In the genomic region with DNA sequence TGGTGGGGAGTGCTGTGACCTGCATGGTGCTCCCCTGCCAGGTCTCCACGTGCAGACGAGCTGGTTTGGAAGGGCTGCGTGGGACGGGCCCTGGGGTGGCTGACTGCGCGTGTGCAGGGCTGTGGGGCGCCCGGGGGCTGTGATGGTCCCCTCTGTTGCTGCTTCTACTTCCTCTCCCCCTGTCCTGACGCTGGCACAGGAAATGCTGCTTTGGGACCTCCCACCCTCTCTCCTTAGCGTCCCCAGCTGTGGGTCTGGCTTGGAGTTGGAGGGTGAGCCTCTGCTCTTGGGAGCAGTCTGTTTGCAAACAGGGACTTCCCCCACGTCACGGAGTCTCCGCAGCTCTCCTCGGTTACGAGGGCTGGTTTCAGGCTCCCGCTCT, we compare ENCODE assay signal across 20 cellular contexts. TPM values are rescaled to one million over a fixed set of nuclear protein-coding genes. Genes with fewer than 3 reads are reported as not detected.
DNase-seq lines count a peak whose midpoint lies in the region; ATAC-seq, FAIRE-seq and TF ChIP-seq lines count a peak whose summit lies in the region.
"Had no signal": no experiment of that assay in that cellular context is flagged by ENCODE, and none has a peak within 500 bp of the region (broad histone marks: within the 10 kb centered on the region; RNA-seq: fewer than 3 reads in every experiment).

No MANE protein-coding gene starts in this region.

- intact Hi-C loops in CD8-positive, alpha-beta T cell (cut with DNase I, micrococcal nuclease), result no loop called here
- intact Hi-C loops in naive thymus-derived CD4-positive, alpha-beta T cell (cut with micrococcal nuclease), result no loop called here
- intact Hi-C loops in PC-9 (cut with micrococcal nuclease; ENCODE audit: unreplicated experiment), result no loop called here

- H2AFZ ChIP-seq in H1 (ENCODE audit: low read length), result no peak overlapping the region
- H2AFZ ChIP-seq in neuronal stem cell (ENCODE audit: low read length), result no peak overlapping the region
- no peak overlapping the region for H2AFZ ChIP-seq in PC-9

- H4K91ac ChIP-seq in H1 (replicated peaks; ENCODE audit: insufficient read length, low read length), result no peak overlapping the region
- H4K91ac ChIP-seq in neuronal stem cell (ENCODE audit: low read depth, low read length, poor library complexity), result no peak overlapping the region

- H3K27me3 Mint-ChIP-seq in CD8-positive, alpha-beta T cell (ENCODE audit: low read depth), result no peaks in the 10 kb centered on the region
- no peaks in the 10 kb centered on the region for H3K27me3 Mint-ChIP-seq in naive thymus-derived CD4-positive, alpha-beta T cell
- H3K27me3 Mint-ChIP-seq: CD4-positive, alpha-beta T cell had no signal

- H3K23ac ChIP-seq in H1 (ENCODE audit: insufficient read length) (no peak overlapping the region), neuronal stem cell (ENCODE audit: low read depth, low read length, poor library complexity) (peak overlapping the region; percentile 67)

- no peak overlapping the region for H2BK15ac ChIP-seq in H1 (ENCODE audit: low read length)
- no peak overlapping the region for H2BK15ac ChIP-seq in neuronal stem cell (ENCODE audit: low read length)

- no peaks in the 10 kb centered on the region for H3F3A ChIP-seq in PC-9 (ENCODE audit: insufficient read depth, low read depth)

- no peaks in the 10 kb centered on the region for H3K9me3 ChIP-seq in CD8-positive, alpha-beta T cell (ENCODE audit: low read length)
- no peaks in the 10 kb centered on the region for H3K9me3 ChIP-seq in KOPT-K1 (ENCODE audit: insufficient read depth, low read length, poor library complexity, severe bottlenecking)
- H3K9me3 ChIP-seq in H1 (ENCODE audit: insufficient read depth in 2 of 2, low read depth in 1 of 2, low read length in 1 of 2), result no peaks in the 10 kb centered on the region
- H3K9me3 ChIP-seq in neuronal stem cell (replicated peaks in 1 of 2; ENCODE audit: control insufficient read depth in 2 of 2, insufficient read depth in 1 of 2, low read depth in 1 of 2, low read length in 2 of 2), result no peaks in the 10 kb centered on the region
- H3K9me3 ChIP-seq in naive thymus-derived CD4-positive, alpha-beta T cell (ENCODE audit: control insufficient read depth in 2 of 3, low read length in 3 of 3), result no peaks in the 10 kb centered on the region
- H3K9me3 ChIP-seq in PC-9 (ENCODE audit: insufficient read depth, low read depth), result no peaks in the 10 kb centered on the region
- H3K9me3 ChIP-seq: ascending aorta, thoracic aorta had no signal

- H3K9me2 ChIP-seq in PC-9 (ENCODE audit: insufficient read depth), result no peaks in the 10 kb centered on the region

- no peaks in the 10 kb centered on the region for H3K27me3 ChIP-seq in CD8-positive, alpha-beta T cell (ENCODE audit: insufficient read depth, low read length)
- H3K27me3 ChIP-seq in H1 (replicated peaks in 1 of 4; ENCODE audit: control insufficient read depth in 3 of 4, extremely low read depth in 1 of 4, insufficient read depth in 3 of 4, low read length in 3 of 4) (no peaks in the 10 kb centered on the region), neuronal stem cell (ENCODE audit: control insufficient read depth in 3 of 3, insufficient read depth in 3 of 3, low read depth in 1 of 3, low read length in 3 of 3) (no peaks in the 10 kb centered on the region), PC-9 (ENCODE audit: insufficient read depth, low read depth) (no peaks in the 10 kb centered on the region)
- no peaks in the 10 kb centered on the region for H3K27me3 ChIP-seq in naive thymus-derived CD4-positive, alpha-beta T cell (ENCODE audit: control insufficient read depth in 2 of 2, insufficient read depth in 2 of 2, low read length in 2 of 2)
- H3K27me3 ChIP-seq: ascending aorta had no signal

- no peaks in the 10 kb centered on the region for H3K79me2 ChIP-seq in H1 (ENCODE audit: control insufficient read depth in 1 of 2, insufficient read depth in 2 of 2, low read length in 2 of 2)
- H3K79me2 ChIP-seq in PC-9 (ENCODE audit: low read depth), result no peaks in the 10 kb centered on the region

- no peaks in the 10 kb centered on the region for H3K4me1 ChIP-seq in CD8-positive, alpha-beta T cell (ENCODE audit: insufficient read depth, low read length)
- H3K4me1 ChIP-seq in H1 (replicated peaks in 1 of 4; ENCODE audit: control insufficient read depth in 3 of 4, insufficient read depth in 4 of 4, low read length in 3 of 4) (no peaks in the 10 kb centered on the region), neuronal stem cell (ENCODE audit: control insufficient read depth in 2 of 2, insufficient read depth in 1 of 2, low read depth in 1 of 2, low read length in 2 of 2) (peaks cover 0 to 1% of the 10 kb centered on the region in 2 donors), PC-9 (replicated peaks; ENCODE audit: insufficient read depth) (no peaks in the 10 kb centered on the region)
- H3K4me1 ChIP-seq in naive thymus-derived CD4-positive, alpha-beta T cell (ENCODE audit: control insufficient read depth in 2 of 2, insufficient read depth in 2 of 2, low read length in 2 of 2), result no peaks in the 10 kb centered on the region
- H3K4me1 ChIP-seq: ascending aorta had no signal

- FAIRE-seq in H1 (lab: Jason Lieb, UNC), result no peak
- FAIRE-seq: K562, kidney had no signal

- H3K27ac ChIP-seq in CD8-positive, alpha-beta T cell (ENCODE audit: low read depth, low read length), result no peak overlapping the region
- H3K27ac ChIP-seq in KOPT-K1 (ENCODE audit: low read depth, low read length, poor library complexity, severe bottlenecking) (peak overlapping the region; percentile 18), H1 (ENCODE audit: low read depth, low read length) (no peak overlapping the region), neuronal stem cell (replicated peaks; ENCODE audit: low read length) (no peak overlapping the region), PC-9 (no peak overlapping the region)
- no peak overlapping the region for H3K27ac ChIP-seq in naive thymus-derived CD4-positive, alpha-beta T cell (ENCODE audit: low read depth, low read length)
- H3K27ac ChIP-seq: ascending aorta, thoracic aorta had no signal

- no peak for ATAC-seq in CD8-positive, alpha-beta T cell
- ATAC-seq in naive thymus-derived CD4-positive, alpha-beta T cell, result no peak
- ATAC-seq: K562 had no signal

- H3K56ac ChIP-seq in H1 (replicated peaks; ENCODE audit: insufficient read length, low read depth, low read length), result no peak overlapping the region

- H3K9me3 Mint-ChIP-seq in CD8-positive, alpha-beta T cell, result no peaks in the 10 kb centered on the region
- no peaks in the 10 kb centered on the region for H3K9me3 Mint-ChIP-seq in naive thymus-derived CD4-positive, alpha-beta T cell
- H3K9me3 Mint-ChIP-seq: activated naive CD4-positive, alpha-beta T cell treated with anti-CD3 and anti-CD28 coated beads for 36 hours; CD4-positive, alpha-beta T cell; H9 had no signal

- POLR2A ChIA-PET in CD8-positive, alpha-beta T cell (lab: Charles Lee), result no interaction called here
- POLR2A ChIA-PET in H1 (lab: Charles Lee; ENCODE audit: partially characterized antibody) (interaction anchor here (1.0 to 8.8 kb wide), 4 partner anchors 8 to 79 kb away, joined by 3 to 50 read pairs (median 4); no protein-coding TSS in a partner anchor), PC-9 (lab: Charles Lee; ENCODE audit: unreplicated experiment) (no interaction called here)
- POLR2A ChIA-PET in naive thymus-derived CD4-positive, alpha-beta T cell (lab: Charles Lee), result no interaction called here

- H4K20me1 ChIP-seq in H1 (replicated peaks in 1 of 2; ENCODE audit: control insufficient read depth in 1 of 2, insufficient read depth in 2 of 2, low read length in 2 of 2) (peaks cover 4 to 8% of the 10 kb centered on the region in 2 experiments), PC-9 (ENCODE audit: insufficient read depth) (no peaks in the 10 kb centered on the region)

- peaks cover 2% of the 10 kb centered on the region for H3K4me1 Mint-ChIP-seq in CD8-positive, alpha-beta T cell (ENCODE audit: low read depth)
- peaks cover 0 to 2% (median 0%) of the 10 kb centered on the region in 7 donors for H3K4me1 Mint-ChIP-seq in naive thymus-derived CD4-positive, alpha-beta T cell
- H3K4me1 Mint-ChIP-seq: H9 had no signal

- no peak overlapping the region for H4K5ac ChIP-seq in H1 (ENCODE audit: insufficient read length, low read depth, low read length)

- H3K23me2 ChIP-seq in H1 (ENCODE audit: low read depth, low read length), result no peaks in the 10 kb centered on the region

- H2AK5ac ChIP-seq in H1 (ENCODE audit: low read depth, low read length), result no peak overlapping the region
- H2AK5ac ChIP-seq in neuronal stem cell (ENCODE audit: low read depth, low read length), result no peak overlapping the region

- H2BK5ac ChIP-seq in H1 (ENCODE audit: low read depth, low read length), result no peak overlapping the region
- no peak overlapping the region for H2BK5ac ChIP-seq in neuronal stem cell (ENCODE audit: low read length)

- peaks cover 12% of the 10 kb centered on the region for H3K36me3 ChIP-seq in CD8-positive, alpha-beta T cell (ENCODE audit: insufficient read depth, low read length)
- H3K36me3 ChIP-seq in KOPT-K1 (ENCODE audit: insufficient read depth, low read length) (peaks cover 60% of the 10 kb centered on the region), H1 (ENCODE audit: control insufficient read depth in 2 of 4, insufficient read depth in 4 of 4, low read length in 3 of 4) (peaks cover 0 to 32% (median 2%) of the 10 kb centered on the region in 4 experiments; a peak in 5 of 8 replicates), neuronal stem cell (replicated peaks in 1 of 2; ENCODE audit: control insufficient read depth in 2 of 2, insufficient read depth in 2 of 2, low read length in 2 of 2) (peaks cover 45 to 89% of the 10 kb centered on the region in 2 donors), PC-9 (ENCODE audit: low read depth) (no peaks in the 10 kb centered on the region)
- H3K36me3 ChIP-seq in naive thymus-derived CD4-positive, alpha-beta T cell (ENCODE audit: control insufficient read depth in 2 of 3, insufficient read depth in 3 of 3, low read length in 3 of 3), result peaks cover 0 to 99% (median 3%) of the 10 kb centered on the region in 3 experiments

- in situ Hi-C loops in ACHN (cut with HindIII; ENCODE audit: low pct_ligation_motif_present, low pct_unique_long_range_greater_than_20kb, low sequenced_read_pairs), result no loop called here

- H3K79me1 ChIP-seq in H1 (ENCODE audit: low read depth, low read length) (no peaks in the 10 kb centered on the region), neuronal stem cell (ENCODE audit: low read depth, low read length) (peaks cover 12% of the 10 kb centered on the region)

- no peak for TF ChIP-seq EP300 in H1 (IDR thresholded peaks at IDR 0.05; ENCODE audit: borderline replicate concordance in 1 of 2, low read depth in 2 of 2, low read length in 2 of 2)

- DNase-seq in CD8-positive, alpha-beta T cell, result no peak
- no peak for DNase-seq in H1 (ENCODE audit: low read depth in 1 of 2, low spot score in 2 of 2)
- no peak for DNase-seq in neuronal stem cell (ENCODE audit: low spot score)
- DNase-seq in foreskin melanocyte, result no peak
- DNase-seq in ACHN, result no peak
- no peak for DNase-seq in naive thymus-derived CD4-positive, alpha-beta T cell
- no peak for DNase-seq in PC-9
- DNase-seq: activated CD4-positive, CD25-positive, alpha-beta regulatory T cell treated with anti-CD3 and anti-CD28 coated beads, Interleukin-2, amount 50 U/mL, for 72 hours; activated naive CD4-positive, alpha-beta T cell treated with anti-CD3 and anti-CD28 coated beads for 36 hours; activated T-cell treated with anti-CD3 and anti-CD28 coated beads, Interleukin-2, amount 50 U/mL, for 48 hours; CD4-positive, alpha-beta T cell; GDM1; H9; kidney; MV-4-11; NCI-H69 had no signal

- H3K27ac Mint-ChIP-seq in CD8-positive, alpha-beta T cell, result no peak overlapping the region
- peak overlapping the region in 2 of 9 donors; percentile 67 to 78 for H3K27ac Mint-ChIP-seq in naive thymus-derived CD4-positive, alpha-beta T cell
- H3K27ac Mint-ChIP-seq: activated naive CD4-positive, alpha-beta T cell treated with anti-CD3 and anti-CD28 coated beads for 36 hours; CD4-positive, alpha-beta T cell had no signal

- no peak overlapping the region for H3K4me2 ChIP-seq in H1 (ENCODE audit: insufficient read depth in 1 of 2, low read depth in 2 of 2, low read length in 2 of 2)
- no peak overlapping the region for H3K4me2 ChIP-seq in neuronal stem cell (ENCODE audit: insufficient read depth, low read length, poor library complexity, severe bottlenecking)
- H3K4me2 ChIP-seq in PC-9, result no peak overlapping the region

- H3K9ac ChIP-seq in H1 (replicated peaks in 1 of 4; ENCODE audit: extremely low read depth in 1 of 4, low read depth in 3 of 4, low read length in 3 of 4), result no peak overlapping the region
- H3K9ac ChIP-seq in neuronal stem cell (ENCODE audit: low read depth, low read length, poor library complexity), result peak overlapping the region; percentile 55

- no peak overlapping the region for H2BK20ac ChIP-seq in H1 (ENCODE audit: low read length)

- H3K4me3 Mint-ChIP-seq in CD8-positive, alpha-beta T cell, result peak overlapping the region; percentile 26
- no peak overlapping the region for H3K4me3 Mint-ChIP-seq in naive thymus-derived CD4-positive, alpha-beta T cell
- H3K4me3 Mint-ChIP-seq: activated naive CD4-positive, alpha-beta T cell treated with anti-CD3 and anti-CD28 coated beads for 36 hours; CD4-positive, alpha-beta T cell; H9 had no signal

- H3K18ac ChIP-seq in H1 (ENCODE audit: extremely low read depth, low read length), result no peak overlapping the region
- H3K18ac ChIP-seq in neuronal stem cell (ENCODE audit: low read length), result no peak overlapping the region

- H3K14ac ChIP-seq in H1 (ENCODE audit: insufficient read length) (no peak overlapping the region), neuronal stem cell (ENCODE audit: low read length) (no peak overlapping the region)

- no peak for TF ChIP-seq POLR2A in H1 (IDR thresholded peaks at IDR 0.05; ENCODE audit: control extremely low read depth in 1 of 2, low read depth in 2 of 2, low read length in 2 of 2)

- TF ChIP-seq RAD21 in H1 (IDR thresholded peaks at IDR 0.05 in 1 of 2, conservative IDR thresholded peaks at IDR 0.05 in 1 of 2; ENCODE audit: low read depth in 2 of 2, low read length in 2 of 2), result no peak

- CTCF ChIA-PET in CD8-positive, alpha-beta T cell (lab: Charles Lee), result interaction anchor here (1.3 kb wide), 1 partner anchor 57 kb away, joined by 3 read pairs; no protein-coding TSS in a partner anchor
- CTCF ChIA-PET in H1 (lab: Charles Lee; ENCODE audit: partially characterized antibody), result interaction anchor here (0.8 to 3.2 kb wide), 6 partner anchors 12 to 79 kb away, joined by 3 to 15 read pairs (median 4); no protein-coding TSS in a partner anchor
- CTCF ChIA-PET in naive thymus-derived CD4-positive, alpha-beta T cell (lab: Charles Lee), result no interaction called here
- CTCF ChIA-PET in PC-9 (lab: Charles Lee), result no interaction called here

- no TSS peak for BruUV-seq in PC-9 (replicated peaks; lab: Mats Ljungman, UMichigan)

- H2BK12ac ChIP-seq in H1 (ENCODE audit: low read depth, low read length), result no peak overlapping the region
- peak overlapping the region; percentile 31 for H2BK12ac ChIP-seq in neuronal stem cell (ENCODE audit: low read length)

- TF ChIP-seq CTCF in CD8-positive, alpha-beta T cell (IDR thresholded peaks at IDR 0.05), result no peak
- no peak for TF ChIP-seq CTCF in H1 (IDR thresholded peaks at IDR 0.05; ENCODE audit: control extremely low read depth in 1 of 3, insufficient read depth in 1 of 3, low read depth in 1 of 3, low read length in 3 of 3)
- no peak for TF ChIP-seq CTCF in PC-9 (conservative IDR thresholded peaks at IDR 0.05)

- H3K36me3 Mint-ChIP-seq in CD8-positive, alpha-beta T cell, result peaks cover 47% of the 10 kb centered on the region
- H3K36me3 Mint-ChIP-seq in naive thymus-derived CD4-positive, alpha-beta T cell, result peaks cover 0 to 6% (median 0%) of the 10 kb centered on the region in 5 donors

- H2BK120ac ChIP-seq in H1 (replicated peaks; ENCODE audit: low read depth, low read length) (no peak overlapping the region), neuronal stem cell (ENCODE audit: low read depth, low read length) (no peak overlapping the region)

- 88% methylated on average over 11 of the region's 16 CpGs; no CpG with 5 or more reads in 1 of the 2 experiments for WGBS in H1 (ENCODE audit: extremely low coverage in 1 of 2, insufficient coverage in 1 of 2, insufficient read length in 1 of 2, insufficient replicate concordance in 2 of 2, low coverage in 1 of 2, low lambda C conversion rate in 2 of 2, missing lambda C conversion rate in 1 of 2), 2 experiments
- WGBS in neuronal stem cell (ENCODE audit: extremely low coverage in 2 of 2, insufficient read length in 2 of 2, insufficient replicate concordance in 1 of 2), 2 donors, result no CpG with 5 or more reads among the region's 16 CpGs

- H3K4ac ChIP-seq in H1 (replicated peaks; ENCODE audit: insufficient read length, low read depth, low read length) (no peak overlapping the region), neuronal stem cell (ENCODE audit: low read length) (no peak overlapping the region)

- H3K4me3 ChIP-seq in CD8-positive, alpha-beta T cell (ENCODE audit: low read depth, low read length), result no peak overlapping the region
- no peak overlapping the region for H3K4me3 ChIP-seq in H1 (ENCODE audit: extremely low read depth in 1 of 4, insufficient read depth in 2 of 4, low read depth in 3 of 4, low read length in 4 of 4)
- no peak overlapping the region for H3K4me3 ChIP-seq in neuronal stem cell (ENCODE audit: low read length in 2 of 2)
- H3K4me3 ChIP-seq in naive thymus-derived CD4-positive, alpha-beta T cell (ENCODE audit: low read length), result no peak overlapping the region
- no peak overlapping the region for H3K4me3 ChIP-seq in PC-9
- H3K4me3 ChIP-seq: ascending aorta, K562, thoracic aorta had no signal

- 0 out of 2 replicates have a peak overlapping the region, but pooled peaks have one; percentile 51 for H4K8ac ChIP-seq in H1 (ENCODE audit: extremely low read depth, insufficient read depth, low read length)
- H4K8ac ChIP-seq in neuronal stem cell (ENCODE audit: low read depth, low read length), result no peak overlapping the region

RNA-seq across cellular contexts. Expression of a gene that starts 35.2 kb away (rescaled TPM):
- 10 to 100 TPM; 76.2 to 84.1 TPM for total RNA-seq in CD8-positive, alpha-beta T cell
- 91.1 and 96.6 TPM in 2 replicates for total RNA-seq in H1 (2021; fragmentation: NEBNext Ultra II Directional; extraction: Animal tissue kit (Norgen Biotek cat#: 25700))
- 65.9 and 90.2 TPM in 2 replicates for polyA plus RNA-seq in H1 (2011; rRNA removed)
- polyA plus RNA-seq in H1 (2011; cell fraction: cytosol; rRNA removed), result 41.7 TPM
- polyA plus RNA-seq in H1 (2011; cell fraction: nucleus; rRNA removed), result 431 TPM
- polyA plus RNA-seq in H1 (2012, experiment 1 of 2), result 79.5 to 86.9 TPM (median 82.8 TPM) in 4 replicates
- polyA plus RNA-seq in H1 (2012, experiment 2 of 2), result 60.3 TPM
- 39.2 TPM for polyA plus RNA-seq in H1 (2013, experiment 1 of 2)
- 39.2 TPM for polyA plus RNA-seq in H1 (2013, experiment 2 of 2)
- 71.6 and 74.8 TPM in 2 replicates for polyA minus RNA-seq in H1 (2011; rRNA and poly(A)+ RNA removed)
- polyA minus RNA-seq in H1 (2011; cell fraction: cytosol; rRNA and poly(A)+ RNA removed), result 70.0 TPM
- polyA minus RNA-seq in H1 (2011; cell fraction: nucleus; rRNA and poly(A)+ RNA removed), result 98.2 TPM
- polyA plus RNA-seq in neuronal stem cell (2013, experiment 1 of 2), result 54.6 TPM
- polyA plus RNA-seq in neuronal stem cell (2013, experiment 2 of 2), result 53.2 TPM
- 100 to 1,000 TPM; 126 to 155 (median 147) TPM for total RNA-seq in naive thymus-derived CD4-positive, alpha-beta T cell
- polyA plus RNA-seq in naive thymus-derived CD4-positive, alpha-beta T cell, result 10 to 100 TPM; 27.5 to 53.6 TPM
- total RNA-seq in PC-9 (2021), result 166 and 170 TPM in 2 replicates

RNA-seq across cellular contexts. Expression of a gene that starts 35.3 kb away (rescaled TPM):
- 1 to 10 TPM; 1.7 to 2.0 TPM for total RNA-seq in CD8-positive, alpha-beta T cell
- total RNA-seq in H1 (2021; fragmentation: NEBNext Ultra II Directional; extraction: Animal tissue kit (Norgen Biotek cat#: 25700)), result 70.9 and 84.5 TPM in 2 replicates
- 150 and 209 TPM in 2 replicates for polyA plus RNA-seq in H1 (2011; rRNA removed)
- polyA plus RNA-seq in H1 (2011; cell fraction: cytosol; rRNA removed), result 159 TPM
- 107 TPM for polyA plus RNA-seq in H1 (2011; cell fraction: nucleus; rRNA removed)
- 24.3 to 84.5 TPM (median 77.9 TPM) in 4 replicates for polyA plus RNA-seq in H1 (2012, experiment 1 of 2)
- polyA plus RNA-seq in H1 (2012, experiment 2 of 2), result 61.3 TPM
- 43.2 TPM for polyA plus RNA-seq in H1 (2013, experiment 1 of 2)
- 47.0 TPM for polyA plus RNA-seq in H1 (2013, experiment 2 of 2)
- polyA minus RNA-seq in H1 (2011; rRNA and poly(A)+ RNA removed), result 26.8 and 36.7 TPM in 2 replicates
- polyA minus RNA-seq in H1 (2011; cell fraction: cytosol; rRNA and poly(A)+ RNA removed), result 44.5 TPM
- polyA minus RNA-seq in H1 (2011; cell fraction: nucleus; rRNA and poly(A)+ RNA removed), result 28.0 TPM
- 28.2 TPM for polyA plus RNA-seq in neuronal stem cell (2013, experiment 1 of 2)
- 27.7 TPM for polyA plus RNA-seq in neuronal stem cell (2013, experiment 2 of 2)
- total RNA-seq in naive thymus-derived CD4-positive, alpha-beta T cell, result 10 to 100 TPM in 1 of 5 experiments, 1 to 10 TPM in 4; 4.4 to 27.0 (median 7.5) TPM
- polyA plus RNA-seq in naive thymus-derived CD4-positive, alpha-beta T cell, result 10 to 100 TPM; 16.3 to 17.5 TPM
- 47.3 and 66.6 TPM in 2 replicates for total RNA-seq in PC-9 (2021)

RNA-seq across cellular contexts. Expression of a gene that starts 52.7 kb away (rescaled TPM):
- 10 to 100 TPM; 90.7 to 95.2 TPM for total RNA-seq in CD8-positive, alpha-beta T cell
- total RNA-seq in H1 (2021; fragmentation: NEBNext Ultra II Directional; extraction: Animal tissue kit (Norgen Biotek cat#: 25700)), result 52.7 and 63.5 TPM in 2 replicates
- polyA plus RNA-seq in H1 (2011; rRNA removed), result 40.6 and 59.4 TPM in 2 replicates
- polyA plus RNA-seq in H1 (2011; cell fraction: cytosol; rRNA removed), result 50.0 TPM
- 380 TPM for polyA plus RNA-seq in H1 (2011; cell fraction: nucleus; rRNA removed)
- 37.9 to 66.9 TPM (median 59.1 TPM) in 4 replicates for polyA plus RNA-seq in H1 (2012, experiment 1 of 2)
- 29.8 TPM for polyA plus RNA-seq in H1 (2012, experiment 2 of 2)
- polyA plus RNA-seq in H1 (2013, experiment 1 of 2), result 28.9 TPM
- polyA plus RNA-seq in H1 (2013, experiment 2 of 2), result 27.1 TPM
- polyA minus RNA-seq in H1 (2011; rRNA and poly(A)+ RNA removed), result 24.8 and 36.2 TPM in 2 replicates
- 37.0 TPM for polyA minus RNA-seq in H1 (2011; cell fraction: cytosol; rRNA and poly(A)+ RNA removed)
- 106 TPM for polyA minus RNA-seq in H1 (2011; cell fraction: nucleus; rRNA and poly(A)+ RNA removed)
- 27.8 TPM for polyA plus RNA-seq in neuronal stem cell (2013, experiment 1 of 2)
- 26.3 TPM for polyA plus RNA-seq in neuronal stem cell (2013, experiment 2 of 2)
- total RNA-seq in naive thymus-derived CD4-positive, alpha-beta T cell, result 100 to 1,000 TPM in 2 of 5 experiments, 10 to 100 TPM in 3; 82.8 to 153 (median 98.3) TPM
- polyA plus RNA-seq in naive thymus-derived CD4-positive, alpha-beta T cell, result 1 to 10 TPM; 4.9 to 9.8 TPM
- total RNA-seq in PC-9 (2021), result 91.5 and 105 TPM in 2 replicates

RNA-seq across cellular contexts. Expression of a gene that starts 56.3 kb away (rescaled TPM):
- 1 to 10 TPM in 1 of 2 experiments, under 1 TPM in 1; 0.76 to 2.3 TPM for total RNA-seq in CD8-positive, alpha-beta T cell
- 19.3 and 19.6 TPM in 2 replicates for total RNA-seq in H1 (2021; fragmentation: NEBNext Ultra II Directional; extraction: Animal tissue kit (Norgen Biotek cat#: 25700))
- polyA plus RNA-seq in H1 (2011; rRNA removed), result 13.9 and 22.4 TPM in 2 replicates
- 14.3 TPM for polyA plus RNA-seq in H1 (2011; cell fraction: cytosol; rRNA removed)
- polyA plus RNA-seq in H1 (2011; cell fraction: nucleus; rRNA removed), result 15.4 TPM
- 6.9 to 18.2 TPM (median 15.2 TPM) in 4 replicates for polyA plus RNA-seq in H1 (2012, experiment 1 of 2)
- 11.5 TPM for polyA plus RNA-seq in H1 (2012, experiment 2 of 2)
- polyA plus RNA-seq in H1 (2013, experiment 1 of 2), result 16.9 TPM
- 16.5 TPM for polyA plus RNA-seq in H1 (2013, experiment 2 of 2)
- polyA minus RNA-seq in H1 (2011; rRNA and poly(A)+ RNA removed), result 2.1 and 3.3 TPM in 2 replicates
- 10.2 TPM for polyA minus RNA-seq in H1 (2011; cell fraction: cytosol; rRNA and poly(A)+ RNA removed)
- polyA minus RNA-seq in H1 (2011; cell fraction: nucleus; rRNA and poly(A)+ RNA removed), result 1.9 TPM
- 16.0 TPM for polyA plus RNA-seq in neuronal stem cell (2013, experiment 1 of 2)
- 14.8 TPM for polyA plus RNA-seq in neuronal stem cell (2013, experiment 2 of 2)
- total RNA-seq in naive thymus-derived CD4-positive, alpha-beta T cell, result 1 to 10 TPM; 2.5 to 3.8 (median 3.6) TPM
- under 1 TPM; 0.33 to 0.56 TPM for polyA plus RNA-seq in naive thymus-derived CD4-positive, alpha-beta T cell
- total RNA-seq in PC-9 (2021), result 104 and 144 TPM in 2 replicates

Comparison
In these comparisons a context has a peak if more than half of its experiments do, and no peak if none do; other contexts are left out.
1. CTCF ChIA-PET loops: an anchor here in CD8-positive, alpha-beta T cell (1.3 kb wide) and H1 (0.8 to 3.2 kb wide); none called in naive thymus-derived CD4-positive, alpha-beta T cell and PC-9.